ENCODE assay signal across 24 cellular contexts in the genomic region with DNA sequence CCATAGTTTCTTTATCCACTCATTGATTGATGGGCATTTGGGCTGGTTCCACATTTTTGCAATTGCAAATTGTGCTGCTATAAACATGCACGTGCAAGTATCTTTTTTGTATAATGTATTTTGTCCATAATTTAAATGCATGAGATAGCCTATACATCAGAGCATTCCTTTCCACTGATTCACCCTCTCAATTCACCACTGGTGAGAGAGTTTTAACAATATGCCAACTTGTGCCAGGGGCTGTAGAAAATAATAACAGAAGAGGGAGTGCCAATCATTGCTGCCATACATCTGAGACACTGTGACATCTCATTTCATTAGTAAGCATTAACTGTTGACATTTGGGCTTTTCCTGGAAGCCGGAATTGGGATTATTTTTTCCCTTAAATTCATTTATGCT.
"Had no signal": no experiment of that assay in that cellular context is flagged by ENCODE, and none has a peak within 500 bp of the region (broad histone marks: within the 10 kb centered on the region; RNA-seq: fewer than 3 reads in every experiment).

No MANE protein-coding gene starts in this region.

- FAIRE-seq: keratinocyte had no signal

- H3K4me1 ChIP-seq: lower lobe of right lung, right atrium auricular region, right lobe of liver, tibial nerve, uterus had no signal

- DNase-seq: kidney glomerular epithelial cell; left cardiac atrium; lower lobe of right lung; mesendoderm; midbrain; mucosa of descending colon; naive thymus-derived CD4-positive, alpha-beta T cell; ovary; right lobe of liver; stimulated activated CD4-positive, alpha-beta T cell treated with anti-CD3 and anti-CD28 coated beads, Interleukin-1b, Interleukin-23, amount 100 ng/mL, for 48 hours; stimulated activated CD4-positive, alpha-beta T cell treated with anti-CD3 and anti-CD28 coated beads, Interleukin-2, amount 100 ng/mL, for 48 hours; stimulated activated CD4-positive, alpha-beta T cell treated with anti-CD3 and anti-CD28 coated beads, Interleukin-4, amount 100 ng/mL, for 4 hours; stimulated activated CD8-positive, alpha-beta memory T cell treated with anti-CD3 and anti-CD28 coated beads, Interleukin-4, amount 100 ng/mL, for 48 hours; stimulated activated naive CD4-positive, alpha-beta T cell treated with Interleukin-2 at 50 U/mL for 16 hours; stimulated activated naive CD8-positive, alpha-beta T cell treated with anti-CD3 and anti-CD28 coated beads, Interleukin-15, amount 100 ng/mL, for 72 hours; substantia nigra; uterus had no signal

- H3K27ac ChIP-seq: hepatocyte, lower lobe of right lung, ovary, right atrium auricular region, right lobe of liver, tibial nerve, uterus had no signal

- H3K27me3 ChIP-seq: hepatocyte, ovary, right atrium auricular region, right lobe of liver, tibial nerve, uterus had no signal

- ATAC-seq: left cardiac atrium; left lobe of liver; lower lobe of right lung; mucosa of descending colon; naive thymus-derived CD4-positive, alpha-beta T cell; natural killer cell treated with Interleukin-12 subunit alpha and Interleukin-12 subunit beta and Interleukin-15 and Interleukin-18, amount 100 ng/mL, for 72 hours; right lobe of liver; stimulated activated memory B cell treated with anti-CD40 and anti-IgM and Interleukin-4, amounts not matched to agents 10 μg/mL and 1 μg/mL and 100 μg/mL, for 72 hours; stimulated activated naive CD8-positive, alpha-beta T cell treated with anti-CD3 and anti-CD28 coated beads, Interleukin-15, amount 100 ng/mL, for 72 hours had no signal
